In the genomic region with DNA sequence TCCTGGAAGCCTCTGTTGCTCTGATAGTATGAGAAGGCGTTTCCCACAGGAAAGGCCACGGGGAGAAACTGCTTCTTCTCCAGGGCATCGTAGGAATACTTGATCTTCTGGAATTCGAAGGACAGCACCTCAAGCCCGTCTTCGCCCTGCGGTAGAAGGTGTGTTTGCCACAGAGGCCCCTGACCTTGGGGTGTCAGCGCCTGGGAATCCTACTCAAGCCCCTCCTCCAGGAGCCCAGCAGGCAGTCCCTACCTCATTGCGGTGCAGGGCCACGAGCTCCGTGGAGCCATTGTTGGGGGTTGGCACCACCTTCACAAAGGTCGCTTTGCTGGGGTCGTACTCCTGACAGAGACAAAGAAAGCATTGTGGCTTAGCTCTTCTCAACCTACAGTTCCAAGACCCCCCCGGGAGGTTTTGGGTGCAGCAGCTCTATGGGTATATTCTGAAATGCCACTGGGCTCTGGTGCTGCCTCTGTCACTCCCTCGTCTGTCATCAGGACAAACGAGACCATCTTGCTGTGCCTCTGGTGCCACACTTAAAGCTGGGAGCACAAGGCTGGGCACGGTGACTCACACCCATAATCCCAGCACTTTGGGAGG, we compare ENCODE assay signal across 1 cellular context.
TF ChIP-seq lines count a peak whose summit lies in the region.

No MANE protein-coding gene starts in this region.

TF ChIP-seq in GM23338, 12 proteins besides CTCF, POLR2A, EP300 and RAD21 (continued from another document):
- TF ChIP-seq, protein P1, sequence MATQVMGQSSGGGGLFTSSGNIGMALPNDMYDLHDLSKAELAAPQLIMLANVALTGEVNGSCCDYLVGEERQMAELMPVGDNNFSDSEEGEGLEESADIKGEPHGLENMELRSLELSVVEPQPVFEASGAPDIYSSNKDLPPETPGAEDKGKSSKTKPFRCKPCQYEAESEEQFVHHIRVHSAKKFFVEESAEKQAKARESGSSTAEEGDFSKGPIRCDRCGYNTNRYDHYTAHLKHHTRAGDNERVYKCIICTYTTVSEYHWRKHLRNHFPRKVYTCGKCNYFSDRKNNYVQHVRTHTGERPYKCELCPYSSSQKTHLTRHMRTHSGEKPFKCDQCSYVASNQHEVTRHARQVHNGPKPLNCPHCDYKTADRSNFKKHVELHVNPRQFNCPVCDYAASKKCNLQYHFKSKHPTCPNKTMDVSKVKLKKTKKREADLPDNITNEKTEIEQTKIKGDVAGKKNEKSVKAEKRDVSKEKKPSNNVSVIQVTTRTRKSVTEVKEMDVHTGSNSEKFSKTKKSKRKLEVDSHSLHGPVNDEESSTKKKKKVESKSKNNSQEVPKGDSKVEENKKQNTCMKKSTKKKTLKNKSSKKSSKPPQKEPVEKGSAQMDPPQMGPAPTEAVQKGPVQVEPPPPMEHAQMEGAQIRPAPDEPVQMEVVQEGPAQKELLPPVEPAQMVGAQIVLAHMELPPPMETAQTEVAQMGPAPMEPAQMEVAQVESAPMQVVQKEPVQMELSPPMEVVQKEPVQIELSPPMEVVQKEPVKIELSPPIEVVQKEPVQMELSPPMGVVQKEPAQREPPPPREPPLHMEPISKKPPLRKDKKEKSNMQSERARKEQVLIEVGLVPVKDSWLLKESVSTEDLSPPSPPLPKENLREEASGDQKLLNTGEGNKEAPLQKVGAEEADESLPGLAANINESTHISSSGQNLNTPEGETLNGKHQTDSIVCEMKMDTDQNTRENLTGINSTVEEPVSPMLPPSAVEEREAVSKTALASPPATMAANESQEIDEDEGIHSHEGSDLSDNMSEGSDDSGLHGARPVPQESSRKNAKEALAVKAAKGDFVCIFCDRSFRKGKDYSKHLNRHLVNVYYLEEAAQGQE (IDR thresholded peaks at IDR 0.05; ENCODE audit: unreplicated experiment) = no peak
- no peak for TF ChIP-seq JUNB (IDR thresholded peaks at IDR 0.05; ENCODE audit: unreplicated experiment)
